14 cellular contexts compared by ENCODE assay signal in genomic region chr2:237320801-237321563, GRCh38.
DNase-seq lines count a peak whose midpoint lies in the region; ATAC-seq and TF ChIP-seq lines count a peak whose summit lies in the region.
"Had no signal": no experiment of that assay in that cellular context is flagged by ENCODE, and none has a peak within 500 bp of the region (broad histone marks: within the 10 kb centered on the region; RNA-seq: fewer than 3 reads in every experiment).

No MANE protein-coding gene starts in this region.

- DNase-seq in cerebellum (ENCODE audit: low spot score): peak; percentile 5
- DNase-seq in left ventricle myocardium inferior: peak; percentile 79
- DNase-seq in osteoblast (ENCODE audit: insufficient read length, low spot score, missing footprints): no peak
- DNase-seq in tibial nerve (ENCODE audit: low spot score in 2 of 2): peak; percentile 60 to 71
- DNase-seq in RWPE1 (ENCODE audit: low spot score): no peak
- no peak for DNase-seq in NCI-H748 (lab: John Stamatoyannopoulos, UW; ENCODE audit: unreplicated experiment)
- no peak for DNase-seq in activated gamma-delta T cell treated with Interleukin-2 at 50 U/mL for 16 hours
- DNase-seq: activated naive CD4-positive, alpha-beta T cell treated with Interleukin-2 at 50 U/mL for 16 hours; H9; NCI-H1092 treated with DMSO at 0.1 percent for 48 hours; NCI-H2227 treated with DMSO at 0.1 percent for 48 hours; stimulated activated naive CD8-positive, alpha-beta T cell treated with anti-CD3 and anti-CD28 coated beads, Interleukin-15, amount 100 ng/mL, for 72 hours had no signal

- no peak overlapping the region for H3K4me2 ChIP-seq in osteoblast (ENCODE audit: insufficient read depth, low read length)

- H3K4me3 ChIP-seq in left ventricle myocardium inferior (no peak overlapping the region), osteoblast (ENCODE audit: insufficient read depth, low read length) (no peak overlapping the region), tibial nerve (no peak overlapping the region)

- TF ChIP-seq POLR2A in tibial nerve (IDR thresholded peaks at IDR 0.05): no peak

- intact Hi-C loops in left ventricle myocardium inferior (cut with micrococcal nuclease): loop anchor here (10.0 kb wide), 1 partner anchor 166 kb away; no protein-coding TSS in a partner anchor

- H3K27ac ChIP-seq in left ventricle myocardium inferior (replicated peaks) (peak overlapping the region; percentile 91), osteoblast (ENCODE audit: low read depth, low read length) (peak overlapping the region; percentile 40), tibial nerve (peak overlapping the region; percentile 54 to 77 (median 73)), RWPE1 (no peak overlapping the region)
- H3K27ac ChIP-seq: C4-2B had no signal

- peak in 1 of 2 donors; percentile 76 for TF ChIP-seq EP300 in tibial nerve (IDR thresholded peaks at IDR 0.05)

- H3K27me3 ChIP-seq in left ventricle myocardium inferior (ENCODE audit: low read depth) (no peaks in the 10 kb centered on the region), osteoblast (ENCODE audit: insufficient read depth, low read length) (no peaks in the 10 kb centered on the region), tibial nerve (no peaks in the 10 kb centered on the region)

- no peak for ATAC-seq in GM19023 (IDR thresholded peaks at IDR 0.05; ENCODE audit: unreplicated experiment)
- ATAC-seq: stimulated activated naive CD8-positive, alpha-beta T cell treated with anti-CD3 and anti-CD28 coated beads, Interleukin-15, amount 100 ng/mL, for 72 hours had no signal

- POLR2A ChIA-PET in RWPE1 (lab: Yijun Ruan, JAX; ENCODE audit: low non-redundant PET): no interaction called here

- TF ChIP-seq CTCF in left ventricle myocardium inferior (IDR thresholded peaks at IDR 0.05; ENCODE audit: borderline replicate concordance) (no peak), osteoblast (IDR thresholded peaks at IDR 0.05; ENCODE audit: extremely low read depth, low read depth, low read length) (no peak), tibial nerve (IDR thresholded peaks at IDR 0.05) (no peak), RWPE1 (conservative IDR thresholded peaks at IDR 0.05; ENCODE audit: low read depth) (no peak)

- H4K20me1 ChIP-seq in osteoblast (ENCODE audit: insufficient read depth, low read length): no peaks in the 10 kb centered on the region

- no peaks in the 10 kb centered on the region for H3K79me2 ChIP-seq in osteoblast (ENCODE audit: insufficient read depth, low read length)

- CTCF ChIA-PET in RWPE1 (lab: Yijun Ruan, JAX): interaction anchor here (0.6 to 1.4 kb wide), 4 partner anchors 62 to 156 kb away, joined by 3 to 4 read pairs (median 4); no protein-coding TSS in a partner anchor

- no peak overlapping the region for H2AFZ ChIP-seq in osteoblast (ENCODE audit: low read length)

- no peaks in the 10 kb centered on the region for H3K9me3 ChIP-seq in left ventricle myocardium inferior (replicated peaks)
- no peaks in the 10 kb centered on the region for H3K9me3 ChIP-seq in osteoblast (ENCODE audit: low read depth, low read length)
- no peaks in the 10 kb centered on the region for H3K9me3 ChIP-seq in tibial nerve

- H3K36me3 ChIP-seq in left ventricle myocardium inferior: no peaks in the 10 kb centered on the region
- peaks cover 49% of the 10 kb centered on the region for H3K36me3 ChIP-seq in osteoblast (ENCODE audit: insufficient read depth, low read length)
- H3K36me3 ChIP-seq in tibial nerve: no peaks in the 10 kb centered on the region

- WGBS in tibial nerve, 2 donors: 64 to 68% methylated on average over 11 of the region's 11 CpGs

- H3K4me1 ChIP-seq in left ventricle myocardium inferior: peaks cover 64% of the 10 kb centered on the region
- peaks cover 25% of the 10 kb centered on the region for H3K4me1 ChIP-seq in osteoblast (ENCODE audit: insufficient read depth, low read length)
- peaks cover 0 to 56% (median 6%) of the 10 kb centered on the region in 4 donors for H3K4me1 ChIP-seq in tibial nerve

Comparison
In these comparisons a context has a peak if more than half of its experiments do, and no peak if none do; other contexts are left out.
1. DNase-seq: peak in cerebellum (single experiment), left ventricle myocardium inferior (single experiment) and tibial nerve (2 of 2); none in osteoblast (single experiment), RWPE1 (single experiment), NCI-H748 (single experiment) and activated gamma-delta T cell treated with Interleukin-2 at 50 U/mL for 16 hours (single experiment).